1 cellular context compared by ENCODE assay signal in the genomic region with DNA sequence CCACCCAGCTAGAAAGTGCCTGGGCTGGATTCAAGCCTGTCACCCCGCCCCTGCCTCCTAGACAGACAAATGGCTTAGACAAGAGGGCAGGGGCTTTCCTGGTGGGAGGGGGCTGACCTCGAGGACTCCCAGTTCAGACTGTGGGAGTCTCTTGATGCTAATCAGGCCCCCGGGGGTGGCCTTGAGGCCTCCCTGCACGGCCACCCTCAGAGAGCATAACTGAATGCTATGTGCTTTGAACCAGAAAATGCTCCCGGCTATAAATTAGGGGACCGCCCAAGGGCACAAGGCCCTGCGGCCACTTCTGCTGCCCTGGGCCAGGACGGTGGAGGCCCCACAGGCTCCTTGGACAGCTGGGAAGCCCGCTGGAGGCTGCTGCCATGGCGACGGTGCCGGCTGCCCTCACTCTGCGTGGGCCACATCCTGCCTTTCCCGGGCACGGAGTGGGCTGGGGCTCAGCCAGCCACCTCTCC.
TF ChIP-seq lines count a peak whose summit lies in the region.

No MANE protein-coding gene starts in this region.

TF ChIP-seq in IMR-90, 13 proteins besides CTCF, POLR2A, EP300 and RAD21 (continued from another document):
- TF ChIP-seq MAFK (IDR thresholded peaks at IDR 0.05; ENCODE audit: low read depth, low read length) (no peak), CHD1 (IDR thresholded peaks at IDR 0.05; ENCODE audit: low read depth, low read length) (no peak), SMC3 (IDR thresholded peaks at IDR 0.05; ENCODE audit: low read depth, low read length) (no peak), FOS (IDR thresholded peaks at IDR 0.05; ENCODE audit: low read depth, low read length) (no peak), MAZ (IDR thresholded peaks at IDR 0.05; ENCODE audit: borderline replicate concordance, low read depth, low read length) (no peak)
- TF ChIP-seq, protein P1, sequence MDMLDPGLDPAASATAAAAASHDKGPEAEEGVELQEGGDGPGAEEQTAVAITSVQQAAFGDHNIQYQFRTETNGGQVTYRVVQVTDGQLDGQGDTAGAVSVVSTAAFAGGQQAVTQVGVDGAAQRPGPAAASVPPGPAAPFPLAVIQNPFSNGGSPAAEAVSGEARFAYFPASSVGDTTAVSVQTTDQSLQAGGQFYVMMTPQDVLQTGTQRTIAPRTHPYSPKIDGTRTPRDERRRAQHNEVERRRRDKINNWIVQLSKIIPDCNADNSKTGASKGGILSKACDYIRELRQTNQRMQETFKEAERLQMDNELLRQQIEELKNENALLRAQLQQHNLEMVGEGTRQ (IDR thresholded peaks at IDR 0.05; ENCODE audit: low read depth, low read length) = no peak
